Comparison of ENCODE assay signal across 8 cellular contexts in genomic region chr18:2571200-2572143, GRCh38. TPM values are rescaled to one million over a fixed set of nuclear protein-coding genes. Genes with fewer than 3 reads are reported as not detected.
A peak's percentile ranks its signal among the peaks of the same experiment; 100 is the strongest.
DNase-seq lines count a peak whose midpoint lies in the region; FAIRE-seq and TF ChIP-seq lines count a peak whose summit lies in the region.

Gene METTL4, minus strand, starts transcription at chr18:2571505. Its CDS starts 4,289 bp downstream, at chr18:2567216.
Gene NDC80, plus strand, starts transcription at chr18:2571557. Its CDS starts 1,429 bp downstream, at chr18:2572986.

- H3K36me3 ChIP-seq in SJSA1 (peaks cover 45% of the 10 kb centered on the region), neuronal stem cell (replicated peaks in 1 of 2; ENCODE audit: control insufficient read depth in 2 of 2, insufficient read depth in 2 of 2, low read length in 2 of 2) (peaks cover 11 to 43% of the 10 kb centered on the region in 2 donors), subcutaneous abdominal adipose tissue (ENCODE audit: control insufficient read depth in 5 of 5, insufficient read depth in 5 of 5, low read length in 5 of 5) (no peaks in the 10 kb centered on the region)

- H3K23ac ChIP-seq in neuronal stem cell (ENCODE audit: low read depth, low read length, poor library complexity), result peak within 1 kb of the TSS; percentile 96

- H2BK120ac ChIP-seq in neuronal stem cell (ENCODE audit: low read depth, low read length), result no peak within 1 kb of the TSS

- no peak within 1 kb of the TSS for H2BK12ac ChIP-seq in neuronal stem cell (ENCODE audit: low read length)

- DNase-seq in H54 (ENCODE audit: insufficient read length, low spot score) (peak; percentile 56), LoVo (ENCODE audit: low spot score) (peak; percentile 91), SJSA1 (ENCODE audit: low read depth in 1 of 2, low spot score in 2 of 2) (peak; percentile 90 to 97), frontal cortex (ENCODE audit: low spot score in 2 of 2) (peak; percentile 50 to 72), neuronal stem cell (ENCODE audit: low spot score) (peak; percentile 89)
- DNase-seq in activated naive CD4-positive, alpha-beta T cell (lab: John Stamatoyannopoulos, UW), result peak; percentile 54 to 76 (median 64)

- no peaks in the 10 kb centered on the region for H3K27me3 ChIP-seq in SJSA1 (replicated peaks)
- no peaks in the 10 kb centered on the region for H3K27me3 ChIP-seq in neuronal stem cell (ENCODE audit: control insufficient read depth in 3 of 3, insufficient read depth in 3 of 3, low read depth in 1 of 3, low read length in 3 of 3)
- no peaks in the 10 kb centered on the region for H3K27me3 ChIP-seq in subcutaneous abdominal adipose tissue (ENCODE audit: control insufficient read depth in 5 of 5, insufficient read depth in 4 of 5, low read length in 5 of 5)

- TF ChIP-seq POLR2A in H54 (IDR thresholded peaks at IDR 0.05; ENCODE audit: low read depth, low read length), result peak; percentile 65

- H3K18ac ChIP-seq in neuronal stem cell (ENCODE audit: low read length), result peak within 1 kb of the TSS; percentile 96

- H2AK5ac ChIP-seq in neuronal stem cell (ENCODE audit: low read depth, low read length), result no peak within 1 kb of the TSS

- peak within 1 kb of the TSS; percentile 88 for H3K9ac ChIP-seq in neuronal stem cell (ENCODE audit: low read depth, low read length, poor library complexity)
- H3K9ac ChIP-seq in subcutaneous abdominal adipose tissue (ENCODE audit: low read length in 5 of 5), result peak within 1 kb of the TSS; percentile 93 to 100 (median 98)

- WGBS in neuronal stem cell (ENCODE audit: extremely low coverage in 2 of 2, insufficient read length in 2 of 2, insufficient replicate concordance in 1 of 2), 2 donors, result no CpG with 5 or more reads among the region's 53 CpGs

- peaks cover 6% of the 10 kb centered on the region for H3K79me1 ChIP-seq in neuronal stem cell (ENCODE audit: low read depth, low read length)

- no peak within 1 kb of the TSS for H3K4ac ChIP-seq in neuronal stem cell (ENCODE audit: low read length)

- H2BK5ac ChIP-seq in neuronal stem cell (ENCODE audit: low read length), result peak within 1 kb of the TSS; percentile 95

- peak within 1 kb of the TSS; percentile 55 for H3K4me2 ChIP-seq in neuronal stem cell (ENCODE audit: insufficient read depth, low read length, poor library complexity, severe bottlenecking)

- no peak within 1 kb of the TSS for H2BK15ac ChIP-seq in neuronal stem cell (ENCODE audit: low read length)

- H4K91ac ChIP-seq in neuronal stem cell (ENCODE audit: low read depth, low read length, poor library complexity), result no peak within 1 kb of the TSS

- H4K8ac ChIP-seq in neuronal stem cell (ENCODE audit: low read depth, low read length), result no peak within 1 kb of the TSS

- H3K4me3 ChIP-seq in SJSA1 (peak within 1 kb of the TSS; percentile 70), neuronal stem cell (ENCODE audit: low read length in 2 of 2) (peak within 1 kb of the TSS; percentile 92 to 93), subcutaneous abdominal adipose tissue (ENCODE audit: low read depth in 1 of 5, low read length in 5 of 5) (peak within 1 kb of the TSS; percentile 82 to 97 (median 90))

- H3K4me1 ChIP-seq in SJSA1 (replicated peaks) (peaks cover 14% of the 10 kb centered on the region; the same call in 1 of the 2 replicates), neuronal stem cell (ENCODE audit: control insufficient read depth in 2 of 2, insufficient read depth in 1 of 2, low read depth in 1 of 2, low read length in 2 of 2) (peaks cover 3 to 7% of the 10 kb centered on the region in 2 donors), subcutaneous abdominal adipose tissue (ENCODE audit: control insufficient read depth in 5 of 5, insufficient read depth in 5 of 5, low read length in 5 of 5) (peaks cover 6 to 22% (median 18%) of the 10 kb centered on the region in 5 donors)

- H3K27ac ChIP-seq in SJSA1 (peak within 1 kb of the TSS; percentile 100), neuronal stem cell (replicated peaks; ENCODE audit: low read length) (peak within 1 kb of the TSS; percentile 95), subcutaneous abdominal adipose tissue (ENCODE audit: low read depth, low read length) (peak within 1 kb of the TSS; percentile 99)

- H2AFZ ChIP-seq in neuronal stem cell (ENCODE audit: low read length), result peak within 1 kb of the TSS; percentile 97

- H3K9me3 ChIP-seq in SJSA1 (replicated peaks), result no peaks in the 10 kb centered on the region
- H3K9me3 ChIP-seq in neuronal stem cell (replicated peaks in 1 of 2; ENCODE audit: control insufficient read depth in 2 of 2, insufficient read depth in 1 of 2, low read depth in 1 of 2, low read length in 2 of 2), result no peaks in the 10 kb centered on the region
- no peaks in the 10 kb centered on the region for H3K9me3 ChIP-seq in subcutaneous abdominal adipose tissue (ENCODE audit: control insufficient read depth in 5 of 5, low read length in 5 of 5)

- FAIRE-seq in G401.6 (lab: Jason Lieb, UNC), result peak; percentile 92
- peak; percentile 89 for FAIRE-seq in H54 (lab: Jason Lieb, UNC)
- FAIRE-seq in frontal cortex (lab: Jason Lieb, UNC), result no peak

- H3K14ac ChIP-seq in neuronal stem cell (ENCODE audit: low read length), result no peak within 1 kb of the TSS

RNA-seq across cellular contexts. Expression of gene METTL4, which starts in this region (rescaled TPM):
- 12.9 and 13.3 TPM in 2 replicates for total RNA-seq in SJSA1 (2014; rRNA removed; shearing (Covaris generic))
- 16.7 TPM for total RNA-seq in frontal cortex
- polyA plus RNA-seq in neuronal stem cell (2013, experiment 1 of 2), result 9.4 TPM
- 8.7 TPM for polyA plus RNA-seq in neuronal stem cell (2013, experiment 2 of 2)

RNA-seq across cellular contexts. Expression of gene NDC80, which starts in this region (rescaled TPM):
- total RNA-seq in SJSA1 (2014; rRNA removed; shearing (Covaris generic)), result 69.6 and 75.8 TPM in 2 replicates
- total RNA-seq in frontal cortex, result 4.5 TPM
- 52.8 TPM for polyA plus RNA-seq in neuronal stem cell (2013, experiment 1 of 2)
- 53.9 TPM for polyA plus RNA-seq in neuronal stem cell (2013, experiment 2 of 2)

Comparison
In these comparisons a context has a peak if more than half of its experiments do, and no peak if none do; other contexts are left out.
1. Peak in every context shown above with its lines: DNase-seq, H3K4me3 ChIP-seq and H3K27ac ChIP-seq.
2. RNA of gene NDC80 (total RNA-seq): 69.6 to 75.8 TPM in SJSA1; 4.5 TPM in frontal cortex (single experiment); every median in the first group is over 10 times any median in the second.